ENCODE assay signal across 8 cellular contexts in the genomic region with DNA sequence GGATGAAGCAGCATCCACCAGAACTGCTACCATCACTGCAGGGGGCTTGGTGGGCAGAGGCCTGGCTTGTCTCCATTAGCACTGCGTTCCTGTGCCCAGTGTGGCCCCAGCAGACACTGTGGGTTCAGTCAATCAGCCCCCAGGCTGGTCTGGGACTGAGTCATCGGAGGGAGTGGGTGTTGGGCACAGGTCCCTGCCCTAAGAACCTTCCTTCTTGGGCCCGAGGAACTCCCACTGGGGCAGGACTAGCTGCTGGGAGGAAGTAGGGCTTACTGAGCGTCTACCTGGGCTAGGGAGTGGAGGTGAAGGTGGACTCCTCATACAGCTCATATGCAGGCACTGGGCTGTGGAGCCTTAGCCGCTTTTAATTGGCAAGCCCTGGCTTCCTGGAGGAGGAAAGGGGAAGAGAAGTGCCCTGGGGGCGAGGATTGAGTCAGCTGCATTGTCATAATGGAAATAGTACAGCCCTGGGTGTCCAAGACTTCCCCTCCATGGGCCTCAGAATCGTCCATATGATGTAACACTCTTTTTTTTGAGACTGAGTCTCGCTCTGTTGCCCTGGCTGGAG. TPM values are rescaled to one million over a fixed set of nuclear protein-coding genes. Genes with fewer than 3 reads are reported as not detected.
A peak's percentile ranks its signal among the peaks of the same experiment; 100 is the strongest.
DNase-seq lines count a peak whose midpoint lies in the region; TF ChIP-seq lines count a peak whose summit lies in the region.

No MANE protein-coding gene starts in this region.

- TF ChIP-seq CTCF in stomach (IDR thresholded peaks at IDR 0.05) (no peak), brain microvascular endothelial cell (IDR thresholded peaks at IDR 0.05; ENCODE audit: low read depth, low read length, missing control alignments) (no peak)

- no peaks in the 10 kb centered on the region for H3K9me3 Mint-ChIP-seq in activated CD4-positive, alpha-beta memory T cell treated with anti-CD3 and anti-CD28 coated beads, Interleukin-2, amount 10 ng/mL, durations not matched to agents 7 days and 5 days

- H3K27ac ChIP-seq in stomach = peak overlapping the region in 4 of 5 donors; percentile 80 to 93 (median 90)
- no peak overlapping the region for H3K27ac ChIP-seq in brain microvascular endothelial cell

- peaks cover 36 to 62% (median 46%) of the 10 kb centered on the region in 4 donors for H3K4me1 ChIP-seq in stomach

- H3K36me3 ChIP-seq in stomach (peaks cover 0 to 17% (median 15%) of the 10 kb centered on the region in 4 donors), brain microvascular endothelial cell (replicated peaks) (peaks cover 6% of the 10 kb centered on the region)

- in situ Hi-C loops in GM18951 (cut with MboI; ENCODE audit: low sequenced_read_pairs, unreplicated experiment) (no loop called here), KBM-7 (cut with MboI; ENCODE audit: low pct_unique_long_range_greater_than_20kb, low sequenced_read_pairs) (no loop called here), brain microvascular endothelial cell (cut with HindIII; ENCODE audit: low pct_ligation_motif_present, low sequenced_read_pairs) (no loop called here)

- no peak for TF ChIP-seq EP300 in stomach (IDR thresholded peaks at IDR 0.05)

- H3K9me3 ChIP-seq in stomach = no peaks in the 10 kb centered on the region

- POLR2A ChIA-PET in activated CD4-positive, alpha-beta memory T cell treated with anti-CD3 and anti-CD28 coated beads, Interleukin-2, amount 10 ng/mL, durations not matched to agents 7 days and 5 days (lab: Charles Lee) = interaction anchor here (0.6 to 21.6 kb wide), 6 partner anchors 9 to 170 kb away, joined by 3 to 1001 read pairs (median 11); partner anchors contain the start of genes GLYCTK, PPM1M and WDR82

- H3K27ac Mint-ChIP-seq in activated CD4-positive, alpha-beta memory T cell treated with anti-CD3 and anti-CD28 coated beads, Interleukin-2, amount 10 ng/mL, durations not matched to agents 7 days and 5 days = peak overlapping the region; percentile 88

- CTCF ChIA-PET in activated CD4-positive, alpha-beta memory T cell treated with anti-CD3 and anti-CD28 coated beads, Interleukin-2, amount 10 ng/mL, durations not matched to agents 7 days and 5 days (lab: Charles Lee) = interaction anchor here (0.8 to 5.2 kb wide), 6 partner anchors 9 to 96 kb away, joined by 3 to 31 read pairs (median 6); partner anchors contain the start of gene WDR82

- TF ChIP-seq POLR2A in GM18951 (IDR thresholded peaks at IDR 0.05; ENCODE audit: extremely low read depth, insufficient read depth, insufficient read length) = peak; percentile 43
- TF ChIP-seq POLR2A in stomach (IDR thresholded peaks at IDR 0.05) = no peak

- WGBS in stomach, 5 donors = 72 to 83% (median 75%) methylated on average over 6 to 8 of the region's 8 CpGs

- peaks cover 73% of the 10 kb centered on the region for H3K4me1 Mint-ChIP-seq in activated CD4-positive, alpha-beta memory T cell treated with anti-CD3 and anti-CD28 coated beads, Interleukin-2, amount 10 ng/mL, durations not matched to agents 7 days and 5 days

- no peak overlapping the region for H3K4me3 ChIP-seq in stomach
- no peak overlapping the region for H3K4me3 ChIP-seq in brain microvascular endothelial cell (ENCODE audit: low read depth, low read length)

- H3K27me3 Mint-ChIP-seq in activated CD4-positive, alpha-beta memory T cell treated with anti-CD3 and anti-CD28 coated beads, Interleukin-2, amount 10 ng/mL, durations not matched to agents 7 days and 5 days = no peaks in the 10 kb centered on the region

- peaks cover 64% of the 10 kb centered on the region for H3K36me3 Mint-ChIP-seq in activated CD4-positive, alpha-beta memory T cell treated with anti-CD3 and anti-CD28 coated beads, Interleukin-2, amount 10 ng/mL, durations not matched to agents 7 days and 5 days (ENCODE audit: low read depth)

- peak; percentile 31 for DNase-seq in AG08395 (ENCODE audit: low spot score)
- DNase-seq in KBM-7 = peak; percentile 84
- DNase-seq in activated CD4-positive, alpha-beta memory T cell treated with anti-CD3 and anti-CD28 coated beads, Interleukin-2, amount 10 ng/mL, durations not matched to agents 7 days and 5 days = peak; percentile 55
- peak; percentile 12 for DNase-seq in glomerular visceral epithelial cell (ENCODE audit: extremely low spot score)
- DNase-seq in stomach = peak; percentile 42
- no peak for DNase-seq in NCI-H2029 treated with DMSO at 0.1 percent for 48 hours (lab: John Stamatoyannopoulos, UW)
- no peak for DNase-seq in brain microvascular endothelial cell

- peak overlapping the region; percentile 89 for H3K4me3 Mint-ChIP-seq in activated CD4-positive, alpha-beta memory T cell treated with anti-CD3 and anti-CD28 coated beads, Interleukin-2, amount 10 ng/mL, durations not matched to agents 7 days and 5 days

- intact Hi-C loops in stomach (cut with DNase I; ENCODE audit: low total_unique reads) = no loop called here

- H3K27me3 ChIP-seq in stomach = no peaks in the 10 kb centered on the region
- H3K27me3 ChIP-seq in brain microvascular endothelial cell (replicated peaks) = no peaks in the 10 kb centered on the region

RNA-seq across cellular contexts. Expression of gene PPM1M, which starts 1.4 kb away (rescaled TPM):
- total RNA-seq in activated CD4-positive, alpha-beta memory T cell treated with anti-CD3 and anti-CD28 coated beads, Interleukin-2, amount 10 ng/mL, durations not matched to agents 7 days and 5 days = 100 to 1,000 TPM; 123 to 124 TPM
- total RNA-seq in stomach = 10 to 100 TPM in 3 of 5 donors, 1 to 10 TPM in 2; 7.9 to 44.9 (median 11.0) TPM
- polyA plus RNA-seq in stomach = 10 to 100 TPM; 16.4 to 25.7 (median 19.8) TPM

RNA-seq across cellular contexts. Expression of gene TWF2, which starts 5.2 kb away (rescaled TPM):
- total RNA-seq in activated CD4-positive, alpha-beta memory T cell treated with anti-CD3 and anti-CD28 coated beads, Interleukin-2, amount 10 ng/mL, durations not matched to agents 7 days and 5 days = 100 to 1,000 TPM; 118 to 119 TPM
- total RNA-seq in stomach = 100 to 1,000 TPM in 1 of 5 donors, 10 to 100 TPM in 4; 18.7 to 237 (median 39.1) TPM
- 10 to 100 TPM; 37.5 to 58.7 (median 40.8) TPM for polyA plus RNA-seq in stomach

RNA-seq across cellular contexts. Expression of gene TLR9, which starts 18.7 kb away (rescaled TPM):
- total RNA-seq in activated CD4-positive, alpha-beta memory T cell treated with anti-CD3 and anti-CD28 coated beads, Interleukin-2, amount 10 ng/mL, durations not matched to agents 7 days and 5 days = under 1 TPM; 0.55 to 0.83 TPM
- not detected for total RNA-seq in stomach
- under 1 TPM in 1 of 3 donors, not detected in 2; 0.18 TPM for polyA plus RNA-seq in stomach

RNA-seq across cellular contexts. Expression of gene WDR82, which starts 34.3 kb away (rescaled TPM):
- total RNA-seq in activated CD4-positive, alpha-beta memory T cell treated with anti-CD3 and anti-CD28 coated beads, Interleukin-2, amount 10 ng/mL, durations not matched to agents 7 days and 5 days = 100 to 1,000 TPM; 131 TPM
- 10 to 100 TPM in 4 of 5 donors, 1 to 10 TPM in 1; 8.2 to 64.8 (median 30.4) TPM for total RNA-seq in stomach
- 10 to 100 TPM; 20.6 to 28.7 (median 28.0) TPM for polyA plus RNA-seq in stomach

RNA-seq across cellular contexts. Expression of gene GLYCTK, which starts 43.5 kb away (rescaled TPM):
- 10 to 100 TPM; 33.2 to 35.3 TPM for total RNA-seq in activated CD4-positive, alpha-beta memory T cell treated with anti-CD3 and anti-CD28 coated beads, Interleukin-2, amount 10 ng/mL, durations not matched to agents 7 days and 5 days
- total RNA-seq in stomach = 10 to 100 TPM; 16.7 to 55.0 (median 19.2) TPM
- 10 to 100 TPM in 2 of 3 donors, 1 to 10 TPM in 1; 9.1 to 26.9 (median 14.6) TPM for polyA plus RNA-seq in stomach

Comparison
In these comparisons a context has a peak if more than half of its experiments do, and no peak if none do; other contexts are left out.
1. DNase-seq: peak in AG08395 (single experiment), KBM-7 (single experiment), activated CD4-positive, alpha-beta memory T cell treated with anti-CD3 and anti-CD28 coated beads, Interleukin-2, amount 10 ng/mL, durations not matched to agents 7 days and 5 days (single experiment), glomerular visceral epithelial cell (single experiment) and stomach (single experiment); none in NCI-H2029 treated with DMSO at 0.1 percent for 48 hours (single experiment) and brain microvascular endothelial cell (single experiment).